ENCODE assay signal across 19 cellular contexts in the genomic region with DNA sequence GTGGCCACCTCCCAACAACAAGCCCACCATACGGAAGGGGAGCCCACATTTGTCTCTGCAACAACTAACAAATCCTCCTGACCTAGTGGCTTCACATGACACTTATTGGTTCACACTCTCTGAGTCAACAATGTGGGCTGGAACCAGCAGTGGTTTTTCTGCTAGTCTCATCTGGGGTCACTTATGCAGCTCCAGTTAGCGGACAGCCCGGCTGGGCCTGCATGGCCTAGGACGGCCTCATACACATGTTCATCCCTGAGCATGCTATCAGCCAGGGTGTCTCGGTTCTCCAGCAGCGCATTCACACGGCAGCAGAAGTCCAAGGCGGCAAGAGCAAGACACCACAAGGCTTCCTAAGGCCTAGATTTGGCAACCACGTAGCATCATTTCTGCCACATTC.
DNase-seq lines count a peak whose midpoint lies in the region; ATAC-seq and TF ChIP-seq lines count a peak whose summit lies in the region.
"Had no signal": no experiment of that assay in that cellular context is flagged by ENCODE, and none has a peak within 500 bp of the region (broad histone marks: within the 10 kb centered on the region; RNA-seq: fewer than 3 reads in every experiment).

No MANE protein-coding gene starts in this region.

- no peak overlapping the region for H3K4me3 ChIP-seq in PC-3 (ENCODE audit: low read length)
- H3K4me3 ChIP-seq: MG63, PC-9 had no signal

- peak; percentile 2 to 9 for DNase-seq in activated T-cell treated with anti-CD3 and anti-CD28 coated beads, Interleukin-2, amount 50 U/mL, for 48 hours
- no peak for DNase-seq in activated T-cell treated with anti-CD3 and anti-CD28 coated beads, Interleukin-2, amount 50 U/mL, for 24 hours
- DNase-seq in PC-3: peak; percentile 16
- DNase-seq in osteocyte (ENCODE audit: extremely low spot score, unreplicated experiment): peak; percentile 56
- DNase-seq in NCI-H1417 treated with DMSO at 0.1 percent for 48 hours (lab: John Stamatoyannopoulos, UW): no peak
- DNase-seq in NCI-H345 treated with DMSO at 0.1 percent for 48 hours (lab: John Stamatoyannopoulos, UW; ENCODE audit: unreplicated experiment): no peak
- DNase-seq: AML-193; Caco-2; CD4-positive, CD25-positive, alpha-beta regulatory T cell; DMS153; H9; Karpas-422; MG63; NCI-H1436; NCI-H2029 treated with DMSO at 0.1 percent for 48 hours; NCI-H2171 treated with DMSO at 0.1 percent for 48 hours; NCI-H748 treated with DMSO at 0.1 percent for 48 hours; PC-9 had no signal

- no peak overlapping the region for H3K27ac Mint-ChIP-seq in activated T-cell treated with anti-CD3 and anti-CD28 coated beads, Interleukin-2, amount 50 U/mL, for 24 hours
- no peak overlapping the region for H3K27ac Mint-ChIP-seq in osteocyte (ENCODE audit: unreplicated experiment)
- H3K27ac Mint-ChIP-seq in stimulated activated memory B cell treated with anti-CD40 and anti-IgM and Interleukin-4, amounts not matched to agents 10 μg/mL and 1 μg/mL and 100 μg/mL, for 72 hours: no peak overlapping the region

- H3K4me2 ChIP-seq in PC-3 (ENCODE audit: low read length): peak overlapping the region; percentile 22
- H3K4me2 ChIP-seq: PC-9 had no signal

- TF ChIP-seq CTCF in PC-3 (conservative IDR thresholded peaks at IDR 0.05; ENCODE audit: low read depth, low read length) (no peak), osteocyte (IDR thresholded peaks at IDR 0.05) (no peak)

- H3K27ac ChIP-seq in PC-3 (ENCODE audit: low read length): peak overlapping the region; percentile 84
- H3K27ac ChIP-seq: PC-9 had no signal

- peaks cover 15% of the 10 kb centered on the region for H3K27me3 Mint-ChIP-seq in activated T-cell treated with anti-CD3 and anti-CD28 coated beads, Interleukin-2, amount 50 U/mL, for 24 hours
- H3K27me3 Mint-ChIP-seq in osteocyte (ENCODE audit: unreplicated experiment): peaks cover 15% of the 10 kb centered on the region
- H3K27me3 Mint-ChIP-seq in stimulated activated memory B cell treated with anti-CD40 and anti-IgM and Interleukin-4, amounts not matched to agents 10 μg/mL and 1 μg/mL and 100 μg/mL, for 72 hours: peaks cover 46% of the 10 kb centered on the region

- H2AFZ ChIP-seq in PC-3 (ENCODE audit: low read length): no peak overlapping the region
- H2AFZ ChIP-seq: PC-9 had no signal

- POLR2A ChIA-PET in PC-3 (lab: Charles Lee; ENCODE audit: unreplicated experiment): no interaction called here

- H3K9me2 ChIP-seq in PC-3 (replicated peaks; ENCODE audit: low read length): no peaks in the 10 kb centered on the region

- ATAC-seq in PC-3: no peak
- ATAC-seq in stimulated activated memory B cell treated with anti-CD40 and anti-IgM and Interleukin-4, amounts not matched to agents 10 μg/mL and 1 μg/mL and 100 μg/mL, for 72 hours: no peak

- H3K9me3 Mint-ChIP-seq in activated T-cell treated with anti-CD3 and anti-CD28 coated beads, Interleukin-2, amount 50 U/mL, for 24 hours: no peaks in the 10 kb centered on the region
- H3K9me3 Mint-ChIP-seq in osteocyte (ENCODE audit: unreplicated experiment): no peaks in the 10 kb centered on the region
- H3K9me3 Mint-ChIP-seq in stimulated activated memory B cell treated with anti-CD40 and anti-IgM and Interleukin-4, amounts not matched to agents 10 μg/mL and 1 μg/mL and 100 μg/mL, for 72 hours: no peaks in the 10 kb centered on the region

- H3K4me3 Mint-ChIP-seq in activated T-cell treated with anti-CD3 and anti-CD28 coated beads, Interleukin-2, amount 50 U/mL, for 24 hours: no peak overlapping the region
- H3K4me3 Mint-ChIP-seq in osteocyte (ENCODE audit: unreplicated experiment): no peak overlapping the region
- no peak overlapping the region for H3K4me3 Mint-ChIP-seq in stimulated activated memory B cell treated with anti-CD40 and anti-IgM and Interleukin-4, amounts not matched to agents 10 μg/mL and 1 μg/mL and 100 μg/mL, for 72 hours
- H3K4me3 Mint-ChIP-seq: CD4-positive, CD25-positive, alpha-beta regulatory T cell; H9 had no signal

- intact Hi-C loops in PC-3 (cut with micrococcal nuclease): loop anchor here (5.0 kb wide), 3 partner anchors 117 to 273 kb away; no protein-coding TSS in a partner anchor

- CTCF ChIA-PET in PC-3 (lab: Charles Lee): interaction anchor here (3.5 kb wide), 1 partner anchor 306 kb away, joined by 17 read pairs; no protein-coding TSS in a partner anchor

- H3K36me3 Mint-ChIP-seq in activated T-cell treated with anti-CD3 and anti-CD28 coated beads, Interleukin-2, amount 50 U/mL, for 24 hours (ENCODE audit: low read depth): no peaks in the 10 kb centered on the region
- H3K36me3 Mint-ChIP-seq in osteocyte (ENCODE audit: unreplicated experiment): no peaks in the 10 kb centered on the region
- H3K36me3 Mint-ChIP-seq in stimulated activated memory B cell treated with anti-CD40 and anti-IgM and Interleukin-4, amounts not matched to agents 10 μg/mL and 1 μg/mL and 100 μg/mL, for 72 hours: no peaks in the 10 kb centered on the region
- H3K36me3 Mint-ChIP-seq: CD4-positive, CD25-positive, alpha-beta regulatory T cell had no signal

- H3K27me3 ChIP-seq in PC-3 (ENCODE audit: low read length): no peaks in the 10 kb centered on the region
- H3K27me3 ChIP-seq: MG63 had no signal

- H3K79me2 ChIP-seq in PC-3 (ENCODE audit: low read length): no peaks in the 10 kb centered on the region

- H3F3A ChIP-seq in PC-3 (ENCODE audit: low read length, unreplicated experiment): no peaks in the 10 kb centered on the region

- peaks cover 43% of the 10 kb centered on the region for H3K4me1 ChIP-seq in PC-3 (ENCODE audit: insufficient read depth, low read length)
- H3K4me1 ChIP-seq: Caco-2 had no signal

- no peaks in the 10 kb centered on the region for H3K9me3 ChIP-seq in PC-3 (ENCODE audit: low read length)
- H3K9me3 ChIP-seq: Caco-2, MG63 had no signal

- H3K4me1 Mint-ChIP-seq in activated T-cell treated with anti-CD3 and anti-CD28 coated beads, Interleukin-2, amount 50 U/mL, for 24 hours (ENCODE audit: low read depth): no peaks in the 10 kb centered on the region
- no peaks in the 10 kb centered on the region for H3K4me1 Mint-ChIP-seq in osteocyte (ENCODE audit: unreplicated experiment)
- H3K4me1 Mint-ChIP-seq in stimulated activated memory B cell treated with anti-CD40 and anti-IgM and Interleukin-4, amounts not matched to agents 10 μg/mL and 1 μg/mL and 100 μg/mL, for 72 hours: peaks cover 6% of the 10 kb centered on the region
- H3K4me1 Mint-ChIP-seq: CD4-positive, CD25-positive, alpha-beta regulatory T cell had no signal

- H3K36me3 ChIP-seq in PC-3 (ENCODE audit: low read depth, low read length): no peaks in the 10 kb centered on the region
- H3K36me3 ChIP-seq: MG63 had no signal

- H4K20me1 ChIP-seq in PC-3 (ENCODE audit: low read length): no peaks in the 10 kb centered on the region

- BruUV-seq in PC-3 (replicated peaks; lab: Mats Ljungman, UMichigan): no TSS peak

- H3K9ac ChIP-seq in PC-3 (ENCODE audit: low read length): peak overlapping the region; percentile 28

Comparison
In these comparisons a context has a peak if more than half of its experiments do, and no peak if none do; other contexts are left out.
1. DNase-seq: peak in activated T-cell treated with anti-CD3 and anti-CD28 coated beads, Interleukin-2, amount 50 U/mL, for 48 hours (2 of 2), PC-3 (single experiment) and osteocyte (single experiment); none in activated T-cell treated with anti-CD3 and anti-CD28 coated beads, Interleukin-2, amount 50 U/mL, for 24 hours (single experiment), NCI-H1417 treated with DMSO at 0.1 percent for 48 hours (single experiment) and NCI-H345 treated with DMSO at 0.1 percent for 48 hours (single experiment).